8 cellular contexts compared by ENCODE assay signal in the genomic region with DNA sequence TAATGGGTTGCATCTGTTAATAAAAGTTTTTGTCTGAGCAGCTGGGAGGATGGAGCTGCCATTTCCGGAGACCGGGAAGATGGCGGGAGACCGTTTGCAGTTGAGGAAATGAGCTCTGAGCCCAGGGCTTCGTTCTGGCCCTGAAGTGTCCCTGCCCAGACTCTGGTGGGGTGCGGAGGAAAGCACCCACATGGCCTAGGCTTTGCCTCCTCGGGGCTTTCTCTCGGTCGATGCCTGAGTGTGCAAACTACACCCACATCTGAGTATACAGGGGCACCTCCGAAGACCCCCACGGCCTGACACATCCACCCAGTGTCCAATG. TPM values are rescaled to one million over a fixed set of nuclear protein-coding genes. Genes with fewer than 3 reads are reported as not detected.
DNase-seq lines count a peak whose midpoint lies in the region; ATAC-seq, FAIRE-seq and TF ChIP-seq lines count a peak whose summit lies in the region.

No MANE protein-coding gene starts in this region.

- H3K36me3 ChIP-seq in left lung (no peaks in the 10 kb centered on the region), tibial nerve (no peaks in the 10 kb centered on the region)

- TF ChIP-seq EP300 in tibial nerve (IDR thresholded peaks at IDR 0.05) = no peak

- FAIRE-seq in RCC 7860 (lab: Jason Lieb, UNC) = no peak

- ATAC-seq in HG02759 (IDR thresholded peaks at IDR 0.05; ENCODE audit: unreplicated experiment) = peak; percentile 35
- peak; percentile 18 for ATAC-seq in activated T-helper 17 cell treated with anti-CD3 and anti-CD28 coated beads, Interleukin-2, amount 50 U/mL, for 72 hours (replicated peaks)
- peak; percentile 0 for ATAC-seq in left lung

- H3K27me3 ChIP-seq in left lung (peaks cover 0 to 29% of the 10 kb centered on the region in 2 donors), tibial nerve (peaks cover 0 to 1% of the 10 kb centered on the region in 2 donors)

- no peaks in the 10 kb centered on the region for H3K9me3 Mint-ChIP-seq in activated T-helper 17 cell treated with anti-CD3 and anti-CD28 coated beads, Interleukin-2, amount 50 U/mL, for 72 hours

- H3K4me1 Mint-ChIP-seq in activated T-helper 17 cell treated with anti-CD3 and anti-CD28 coated beads, Interleukin-2, amount 50 U/mL, for 72 hours = peaks cover 27% of the 10 kb centered on the region

- TF ChIP-seq CTCF in GM12865 (IDR thresholded peaks at IDR 0.05; ENCODE audit: insufficient read depth, low read depth, low read length, missing control alignments) (no peak), left lung (IDR thresholded peaks at IDR 0.05) (no peak), tibial nerve (IDR thresholded peaks at IDR 0.05) (no peak)

- H3K4me3 Mint-ChIP-seq in activated T-helper 17 cell treated with anti-CD3 and anti-CD28 coated beads, Interleukin-2, amount 50 U/mL, for 72 hours = peak overlapping the region; percentile 98

- peaks cover 12% of the 10 kb centered on the region for H3K27me3 Mint-ChIP-seq in activated T-helper 17 cell treated with anti-CD3 and anti-CD28 coated beads, Interleukin-2, amount 50 U/mL, for 72 hours

- peak overlapping the region; percentile 99 for H3K27ac Mint-ChIP-seq in activated T-helper 17 cell treated with anti-CD3 and anti-CD28 coated beads, Interleukin-2, amount 50 U/mL, for 72 hours

- peaks cover 14 to 55% of the 10 kb centered on the region in 2 donors for H3K4me1 ChIP-seq in left lung
- H3K4me1 ChIP-seq in tibial nerve = peaks cover 0 to 34% (median 12%) of the 10 kb centered on the region in 4 donors

- H3K9me3 ChIP-seq in left lung (no peaks in the 10 kb centered on the region), tibial nerve (no peaks in the 10 kb centered on the region)

- H3K27ac ChIP-seq in left lung (peak overlapping the region; percentile 88 to 95), tibial nerve (peak overlapping the region; percentile 81 to 94 (median 90))

- DNase-seq in GM12865 (ENCODE audit: low read depth) (peak; percentile 65), left lung (no peak), tibial nerve (ENCODE audit: low spot score in 2 of 2) (no peak), T1000 (lab: John Stamatoyannopoulos, UW) (no peak), NCI-H146 treated with DMSO at 0.1 percent for 48 hours (lab: John Stamatoyannopoulos, UW; ENCODE audit: unreplicated experiment) (no peak), RCC 7860 (ENCODE audit: low spot score) (no peak)

- WGBS in tibial nerve, 2 donors = 12% methylated on average over 11 of the region's 11 CpGs

- H3K4me3 ChIP-seq in GM12865 (ENCODE audit: low read depth, low read length) = peak overlapping the region; percentile 94
- peak overlapping the region; percentile 16 to 46 for H3K4me3 ChIP-seq in left lung
- peak overlapping the region in 3 of 4 donors; percentile 39 to 52 (median 41) for H3K4me3 ChIP-seq in tibial nerve

- no peak for TF ChIP-seq POLR2A in tibial nerve (IDR thresholded peaks at IDR 0.05)

- H3K36me3 Mint-ChIP-seq in activated T-helper 17 cell treated with anti-CD3 and anti-CD28 coated beads, Interleukin-2, amount 50 U/mL, for 72 hours (ENCODE audit: low read depth) = peaks cover 16% of the 10 kb centered on the region

- intact Hi-C loops in left lung (cut with DNase I) = loop anchor here (5.0 to 10.0 kb wide), 3 partner anchors 79 to 267 kb away; partner anchors contain the start of gene C19orf53 (in 1 of the 2)

RNA-seq across cellular contexts. Expression of gene NANOS3, which starts 15.6 kb away (rescaled TPM):
- total RNA-seq in activated T-helper 17 cell treated with anti-CD3 and anti-CD28 coated beads, Interleukin-2, amount 50 U/mL, for 72 hours = 1 to 10 TPM; 1.2 to 3.6 TPM
- total RNA-seq in left lung (1 to 10 TPM in 1 of 2 donors, under 1 TPM in 1; 0.89 to 1.8 TPM), tibial nerve (not detected)

RNA-seq across cellular contexts. Expression of gene BRME1, which starts 44.6 kb away (rescaled TPM):
- total RNA-seq in activated T-helper 17 cell treated with anti-CD3 and anti-CD28 coated beads, Interleukin-2, amount 50 U/mL, for 72 hours = 10 to 100 TPM in 1 of 2 donors, 1 to 10 TPM in 1; 4.8 to 12.5 TPM
- 1 to 10 TPM; 3.7 to 4.2 TPM for total RNA-seq in left lung
- total RNA-seq in tibial nerve = 1 to 10 TPM in 3 of 4 donors, not detected in 1; 1.5 to 3.3 (median 3.0) TPM

RNA-seq across cellular contexts. Expression of gene CC2D1A, which starts 44.6 kb away (rescaled TPM):
- 10 to 100 TPM; 34.6 to 35.4 TPM for total RNA-seq in activated T-helper 17 cell treated with anti-CD3 and anti-CD28 coated beads, Interleukin-2, amount 50 U/mL, for 72 hours
- total RNA-seq in left lung (10 to 100 TPM; 30.8 to 33.7 TPM), tibial nerve (10 to 100 TPM; 42.7 to 99.3 (median 56.0) TPM)

Comparison
In these comparisons a context has a peak if more than half of its experiments do, and no peak if none do; other contexts are left out.
1. H3K4me3 ChIP-seq: peak in every context shown above with its lines; median percentile 94 in GM12865; 41 in tibial nerve; 31 in left lung.